25 cellular contexts compared by ENCODE assay signal in genomic region chr15:43153269-43153668, GRCh38. TPM values are rescaled to one million over a fixed set of nuclear protein-coding genes. Genes with fewer than 3 reads are reported as not detected.
A peak's percentile ranks its signal among the peaks of the same experiment; 100 is the strongest.
DNase-seq lines count a peak whose midpoint lies in the region; ATAC-seq and TF ChIP-seq lines count a peak whose summit lies in the region.
"Had no signal": no experiment of that assay in that cellular context is flagged by ENCODE, and none has a peak within 500 bp of the region (broad histone marks: within the 10 kb centered on the region; RNA-seq: fewer than 3 reads in every experiment).

No MANE protein-coding gene starts in this region.

- H2BK120ac ChIP-seq in mesendoderm (ENCODE audit: low read depth, low read length), result no peak overlapping the region

- H3K56ac ChIP-seq in mesendoderm (ENCODE audit: low read length), result no peak overlapping the region

- H3K4me1 ChIP-seq in MM.1S (ENCODE audit: low read length), result peaks cover 13% of the 10 kb centered on the region; the same call in 1 of the 2 replicates
- H3K4me1 ChIP-seq in Peyer's patch, result no peaks in the 10 kb centered on the region
- no peaks in the 10 kb centered on the region for H3K4me1 ChIP-seq in mesendoderm (ENCODE audit: control insufficient read depth, low read depth, low read length)

- no peak overlapping the region for H2AK5ac ChIP-seq in mesendoderm (ENCODE audit: low read length)

- ATAC-seq in activated naive CD8-positive, alpha-beta T cell treated with anti-CD3 and anti-CD28 coated beads, Interleukin-2, amount 10 ng/mL, durations not matched to agents 7 days and 5 days (ENCODE audit: low read depth), result no peak
- no peak for ATAC-seq in activated naive CD8-positive, alpha-beta T cell treated with anti-CD3 and anti-CD28 coated beads, Interleukin-2, amount 50 U/mL, for 24 hours
- ATAC-seq: A549, HepG2, K562 had no signal

- no peaks in the 10 kb centered on the region for H3K9me2 ChIP-seq in MM.1S (replicated peaks; ENCODE audit: insufficient read depth, low read length)

- H2BK15ac ChIP-seq in mesendoderm (replicated peaks; ENCODE audit: low read depth), result no peak overlapping the region

- TF ChIP-seq CTCF in MM.1S (IDR thresholded peaks at IDR 0.05; ENCODE audit: low read length) (no peak), osteocyte (IDR thresholded peaks at IDR 0.05) (no peak), Peyer's patch (IDR thresholded peaks at IDR 0.05) (no peak), endothelial cell (IDR thresholded peaks at IDR 0.05; ENCODE audit: unreplicated experiment) (no peak)

- H3K27me3 ChIP-seq in MM.1S (replicated peaks; ENCODE audit: insufficient read depth, low read length), result no peaks in the 10 kb centered on the region
- no peaks in the 10 kb centered on the region for H3K27me3 ChIP-seq in Peyer's patch
- no peaks in the 10 kb centered on the region for H3K27me3 ChIP-seq in mesendoderm (ENCODE audit: insufficient read depth, low read length, poor library complexity)

- 0 out of 2 replicates have a peak overlapping the region, but pooled peaks have one; percentile 15 for H3K4me2 ChIP-seq in MM.1S (ENCODE audit: low read depth, low read length)
- H3K4me2 ChIP-seq in mesendoderm (ENCODE audit: low read length), result no peak overlapping the region
- H3K4me2 ChIP-seq: A549 had no signal

- no peak overlapping the region for H3K4ac ChIP-seq in mesendoderm (ENCODE audit: low read depth, low read length)

- H3K4me1 Mint-ChIP-seq in activated naive CD8-positive, alpha-beta T cell treated with anti-CD3 and anti-CD28 coated beads, Interleukin-2, amount 10 ng/mL, durations not matched to agents 7 days and 5 days, result peaks cover 22% of the 10 kb centered on the region
- peaks cover 10% of the 10 kb centered on the region for H3K4me1 Mint-ChIP-seq in activated naive CD8-positive, alpha-beta T cell treated with anti-CD3 and anti-CD28 coated beads, Interleukin-2, amount 50 U/mL, for 24 hours
- peaks cover 18% of the 10 kb centered on the region for H3K4me1 Mint-ChIP-seq in activated T-helper 2 cell treated with anti-CD3 and anti-CD28 coated beads, Interferon-gamma antibody, Interleukin-2, Interleukin-4, amounts not matched to agents 10 μg/mL and 5 μg/mL and 100 μg/mL, durations not matched to agents 14 hours and 24 hours and 36 hours (ENCODE audit: low read depth)
- H3K4me1 Mint-ChIP-seq in osteocyte (ENCODE audit: unreplicated experiment) (peaks cover 7% of the 10 kb centered on the region), endothelial cell (ENCODE audit: unreplicated experiment) (no peaks in the 10 kb centered on the region)

- DNase-seq in activated naive CD8-positive, alpha-beta T cell treated with anti-CD3 and anti-CD28 coated beads, Interleukin-2, amount 10 ng/mL, durations not matched to agents 7 days and 5 days, result no peak
- no peak for DNase-seq in activated naive CD8-positive, alpha-beta T cell treated with anti-CD3 and anti-CD28 coated beads, Interleukin-2, amount 50 U/mL, for 24 hours
- DNase-seq in MM.1S, result peak; percentile 7
- DNase-seq in activated T-helper 2 cell treated with anti-CD3 and anti-CD28 coated beads, Interferon-gamma antibody, Interleukin-2, Interleukin-4, amounts not matched to agents 10 μg/mL and 5 μg/mL and 100 μg/mL, durations not matched to agents 14 hours and 24 hours and 36 hours (ENCODE audit: low spot score), result no peak
- no peak for DNase-seq in osteocyte (ENCODE audit: extremely low spot score, unreplicated experiment)
- DNase-seq in Peyer's patch, result no peak
- no peak for DNase-seq in mesendoderm
- DNase-seq in endothelial cell (ENCODE audit: low spot score), result no peak
- DNase-seq: AML-193; C1 segment of cervical spinal cord; CD4-positive, alpha-beta memory T cell; COR-L47; DMS53; GM23248; H9; Kasumi-1; NCI-H1105 treated with DMSO at 0.1 percent for 48 hours; NCI-H146; NCI-H1930; NCI-H526 treated with DMSO at 0.1 percent for 48 hours; SHP77 had no signal

- H3K79me1 ChIP-seq in mesendoderm (ENCODE audit: low read length), result no peaks in the 10 kb centered on the region

- H3K4me3 ChIP-seq in MM.1S (ENCODE audit: low read length) (no peak overlapping the region), Peyer's patch (no peak overlapping the region), mesendoderm (ENCODE audit: low read length) (no peak overlapping the region)
- H3K4me3 ChIP-seq: A549, GM23248, K562 had no signal

- no peaks in the 10 kb centered on the region for H3K9me3 ChIP-seq in MM.1S (replicated peaks; ENCODE audit: insufficient read depth, low read length)
- H3K9me3 ChIP-seq in Peyer's patch, result no peaks in the 10 kb centered on the region
- H3K9me3 ChIP-seq: A549 had no signal

- no peak overlapping the region for H3K18ac ChIP-seq in mesendoderm (ENCODE audit: low read length)

- no peaks in the 10 kb centered on the region for H3F3A ChIP-seq in MM.1S (ENCODE audit: insufficient read depth, low read length)

- POLR2A ChIA-PET in activated naive CD8-positive, alpha-beta T cell treated with anti-CD3 and anti-CD28 coated beads, Interleukin-2, amount 10 ng/mL, durations not matched to agents 7 days and 5 days (lab: Charles Lee), result no interaction called here

- H3K27ac Mint-ChIP-seq in activated naive CD8-positive, alpha-beta T cell treated with anti-CD3 and anti-CD28 coated beads, Interleukin-2, amount 10 ng/mL, durations not matched to agents 7 days and 5 days, result no peak overlapping the region
- no peak overlapping the region for H3K27ac Mint-ChIP-seq in activated naive CD8-positive, alpha-beta T cell treated with anti-CD3 and anti-CD28 coated beads, Interleukin-2, amount 50 U/mL, for 24 hours
- H3K27ac Mint-ChIP-seq in activated T-helper 2 cell treated with anti-CD3 and anti-CD28 coated beads, Interferon-gamma antibody, Interleukin-2, Interleukin-4, amounts not matched to agents 10 μg/mL and 5 μg/mL and 100 μg/mL, durations not matched to agents 14 hours and 24 hours and 36 hours, result peak overlapping the region; percentile 3
- H3K27ac Mint-ChIP-seq in osteocyte (ENCODE audit: unreplicated experiment) (peak overlapping the region; percentile 5), endothelial cell (ENCODE audit: unreplicated experiment) (no peak overlapping the region)
- H3K27ac Mint-ChIP-seq: CD4-positive, alpha-beta memory T cell; H9 had no signal

- H2AFZ ChIP-seq in MM.1S (ENCODE audit: low read length), result no peak overlapping the region
- H2AFZ ChIP-seq: GM23248 had no signal

- H3K36me3 ChIP-seq in MM.1S (replicated peaks; ENCODE audit: insufficient read depth, low read length), result 0 out of 2 replicates have a peak, but pooled peaks cover 4% of the 10 kb centered on the region
- H3K36me3 ChIP-seq in Peyer's patch, result peaks cover 0 to 80% (median 4%) of the 10 kb centered on the region in 3 donors
- H3K36me3 ChIP-seq in mesendoderm (ENCODE audit: control insufficient read depth, insufficient read depth, low read length), result no peaks in the 10 kb centered on the region

- H3K9me3 Mint-ChIP-seq in activated naive CD8-positive, alpha-beta T cell treated with anti-CD3 and anti-CD28 coated beads, Interleukin-2, amount 10 ng/mL, durations not matched to agents 7 days and 5 days, result no peaks in the 10 kb centered on the region
- no peaks in the 10 kb centered on the region for H3K9me3 Mint-ChIP-seq in activated naive CD8-positive, alpha-beta T cell treated with anti-CD3 and anti-CD28 coated beads, Interleukin-2, amount 50 U/mL, for 24 hours
- H3K9me3 Mint-ChIP-seq in activated T-helper 2 cell treated with anti-CD3 and anti-CD28 coated beads, Interferon-gamma antibody, Interleukin-2, Interleukin-4, amounts not matched to agents 10 μg/mL and 5 μg/mL and 100 μg/mL, durations not matched to agents 14 hours and 24 hours and 36 hours, result no peaks in the 10 kb centered on the region
- no peaks in the 10 kb centered on the region for H3K9me3 Mint-ChIP-seq in osteocyte (ENCODE audit: unreplicated experiment)
- H3K9me3 Mint-ChIP-seq in endothelial cell (ENCODE audit: unreplicated experiment), result no peaks in the 10 kb centered on the region
- H3K9me3 Mint-ChIP-seq: CD4-positive, alpha-beta memory T cell; H9 had no signal

- H4K8ac ChIP-seq in mesendoderm (ENCODE audit: low read depth, low read length), result no peak overlapping the region

- intact Hi-C loops in activated T-helper 2 cell treated with anti-CD3 and anti-CD28 coated beads, Interferon-gamma antibody, Interleukin-2, Interleukin-4, amounts not matched to agents 10 μg/mL and 5 μg/mL and 100 μg/mL, durations not matched to agents 14 hours and 24 hours and 36 hours (cut with micrococcal nuclease), result no loop called here

- H4K5ac ChIP-seq in mesendoderm (ENCODE audit: low read length), result no peak overlapping the region

- no peak overlapping the region for H3K9ac ChIP-seq in MM.1S (ENCODE audit: low read length)
- no peak overlapping the region for H3K9ac ChIP-seq in mesendoderm (ENCODE audit: low read length)
- H3K9ac ChIP-seq: GM23248 had no signal

- no peak overlapping the region for H3K27ac ChIP-seq in MM.1S (ENCODE audit: low read length)
- no peak overlapping the region for H3K27ac ChIP-seq in Peyer's patch
- no peak overlapping the region for H3K27ac ChIP-seq in mesendoderm (ENCODE audit: low read depth, low read length)
- H3K27ac ChIP-seq: A549, GM23248, RWPE1 had no signal

- H3K79me2 ChIP-seq in MM.1S (ENCODE audit: low read length), result 0 out of 2 replicates have a peak, but pooled peaks cover 5% of the 10 kb centered on the region
- no peaks in the 10 kb centered on the region for H3K79me2 ChIP-seq in mesendoderm (ENCODE audit: control insufficient read depth, insufficient read depth, low read length)

- no peaks in the 10 kb centered on the region for H3K27me3 Mint-ChIP-seq in activated naive CD8-positive, alpha-beta T cell treated with anti-CD3 and anti-CD28 coated beads, Interleukin-2, amount 10 ng/mL, durations not matched to agents 7 days and 5 days
- H3K27me3 Mint-ChIP-seq in activated naive CD8-positive, alpha-beta T cell treated with anti-CD3 and anti-CD28 coated beads, Interleukin-2, amount 50 U/mL, for 24 hours, result no peaks in the 10 kb centered on the region
- no peaks in the 10 kb centered on the region for H3K27me3 Mint-ChIP-seq in activated T-helper 2 cell treated with anti-CD3 and anti-CD28 coated beads, Interferon-gamma antibody, Interleukin-2, Interleukin-4, amounts not matched to agents 10 μg/mL and 5 μg/mL and 100 μg/mL, durations not matched to agents 14 hours and 24 hours and 36 hours (ENCODE audit: low read depth)
- H3K27me3 Mint-ChIP-seq in osteocyte (ENCODE audit: unreplicated experiment) (no peaks in the 10 kb centered on the region), endothelial cell (ENCODE audit: unreplicated experiment) (no peaks in the 10 kb centered on the region)
- H3K27me3 Mint-ChIP-seq: CD4-positive, alpha-beta memory T cell had no signal

- no peak for TF ChIP-seq POLR2A in Peyer's patch (IDR thresholded peaks at IDR 0.05)

- no peaks in the 10 kb centered on the region for H4K20me1 ChIP-seq in MM.1S (ENCODE audit: insufficient read depth, low read length)

- no peak overlapping the region for H2BK5ac ChIP-seq in mesendoderm (ENCODE audit: low read length)

- H3K36me3 Mint-ChIP-seq in activated naive CD8-positive, alpha-beta T cell treated with anti-CD3 and anti-CD28 coated beads, Interleukin-2, amount 10 ng/mL, durations not matched to agents 7 days and 5 days, result peaks cover 43% of the 10 kb centered on the region
- peaks cover 46% of the 10 kb centered on the region for H3K36me3 Mint-ChIP-seq in activated naive CD8-positive, alpha-beta T cell treated with anti-CD3 and anti-CD28 coated beads, Interleukin-2, amount 50 U/mL, for 24 hours (ENCODE audit: low read depth)
- H3K36me3 Mint-ChIP-seq in activated T-helper 2 cell treated with anti-CD3 and anti-CD28 coated beads, Interferon-gamma antibody, Interleukin-2, Interleukin-4, amounts not matched to agents 10 μg/mL and 5 μg/mL and 100 μg/mL, durations not matched to agents 14 hours and 24 hours and 36 hours (ENCODE audit: low read depth), result peaks cover 63% of the 10 kb centered on the region
- peaks cover 41% of the 10 kb centered on the region for H3K36me3 Mint-ChIP-seq in osteocyte (ENCODE audit: unreplicated experiment)
- peaks cover 3% of the 10 kb centered on the region for H3K36me3 Mint-ChIP-seq in endothelial cell (ENCODE audit: low read depth, unreplicated experiment)

- peak overlapping the region; percentile 73 for H3K4me3 Mint-ChIP-seq in activated naive CD8-positive, alpha-beta T cell treated with anti-CD3 and anti-CD28 coated beads, Interleukin-2, amount 10 ng/mL, durations not matched to agents 7 days and 5 days
- no peak overlapping the region for H3K4me3 Mint-ChIP-seq in activated naive CD8-positive, alpha-beta T cell treated with anti-CD3 and anti-CD28 coated beads, Interleukin-2, amount 50 U/mL, for 24 hours
- H3K4me3 Mint-ChIP-seq in activated T-helper 2 cell treated with anti-CD3 and anti-CD28 coated beads, Interferon-gamma antibody, Interleukin-2, Interleukin-4, amounts not matched to agents 10 μg/mL and 5 μg/mL and 100 μg/mL, durations not matched to agents 14 hours and 24 hours and 36 hours (ENCODE audit: low read depth), result peak overlapping the region; percentile 1
- H3K4me3 Mint-ChIP-seq in osteocyte (ENCODE audit: unreplicated experiment), result no peak overlapping the region
- no peak overlapping the region for H3K4me3 Mint-ChIP-seq in endothelial cell (ENCODE audit: unreplicated experiment)
- H3K4me3 Mint-ChIP-seq: CD4-positive, alpha-beta memory T cell; H9 had no signal

- H3K23ac ChIP-seq in mesendoderm (ENCODE audit: low read length), result no peak overlapping the region

RNA-seq across cellular contexts. Expression of gene TMEM62, which starts 19.9 kb away (rescaled TPM):
- 10 to 100 TPM; 23.3 to 28.1 TPM for total RNA-seq in activated naive CD8-positive, alpha-beta T cell treated with anti-CD3 and anti-CD28 coated beads, Interleukin-2, amount 10 ng/mL, durations not matched to agents 7 days and 5 days
- 16.1 and 19.7 TPM in 2 replicates for total RNA-seq in activated T-helper 2 cell treated with anti-CD3 and anti-CD28 coated beads, Interferon-gamma antibody, Interleukin-2, Interleukin-4, amounts not matched to agents 10 μg/mL and 5 μg/mL and 100 μg/mL, durations not matched to agents 14 hours and 24 hours and 36 hours
- total RNA-seq in osteocyte (11.7 and 15.2 TPM in 2 replicates), Peyer's patch (10 to 100 TPM; 43.3 to 87.5 (median 57.0) TPM), endothelial cell (ENCODE audit: unreplicated experiment) (5.1 TPM)
- 2.0 TPM for polyA plus RNA-seq in mesendoderm (2013, experiment 1 of 2)
- polyA plus RNA-seq in mesendoderm (2013, experiment 2 of 2), result 2.4 TPM

RNA-seq across cellular contexts. Expression of gene CCNDBP1, which starts 31.9 kb away (rescaled TPM):
- 10 to 100 TPM; 80.4 to 86.5 TPM for total RNA-seq in activated naive CD8-positive, alpha-beta T cell treated with anti-CD3 and anti-CD28 coated beads, Interleukin-2, amount 10 ng/mL, durations not matched to agents 7 days and 5 days
- total RNA-seq in activated T-helper 2 cell treated with anti-CD3 and anti-CD28 coated beads, Interferon-gamma antibody, Interleukin-2, Interleukin-4, amounts not matched to agents 10 μg/mL and 5 μg/mL and 100 μg/mL, durations not matched to agents 14 hours and 24 hours and 36 hours, result 62.9 and 68.1 TPM in 2 replicates
- total RNA-seq in osteocyte, result 39.4 and 39.6 TPM in 2 replicates
- total RNA-seq in Peyer's patch, result 10 to 100 TPM; 73.0 to 95.1 (median 83.5) TPM
- polyA plus RNA-seq in mesendoderm (2013, experiment 1 of 2), result 22.3 TPM
- polyA plus RNA-seq in mesendoderm (2013, experiment 2 of 2), result 22.7 TPM
- 31.1 TPM for total RNA-seq in endothelial cell (ENCODE audit: unreplicated experiment)

RNA-seq across cellular contexts. Expression of gene UBR1, which starts 47.4 kb away (rescaled TPM):
- 10 to 100 TPM; 39.4 to 43.1 TPM for total RNA-seq in activated naive CD8-positive, alpha-beta T cell treated with anti-CD3 and anti-CD28 coated beads, Interleukin-2, amount 10 ng/mL, durations not matched to agents 7 days and 5 days
- 36.0 and 36.7 TPM in 2 replicates for total RNA-seq in activated T-helper 2 cell treated with anti-CD3 and anti-CD28 coated beads, Interferon-gamma antibody, Interleukin-2, Interleukin-4, amounts not matched to agents 10 μg/mL and 5 μg/mL and 100 μg/mL, durations not matched to agents 14 hours and 24 hours and 36 hours
- total RNA-seq in osteocyte (31.4 and 34.1 TPM in 2 replicates), Peyer's patch (10 to 100 TPM; 23.8 to 56.9 (median 34.0) TPM), endothelial cell (ENCODE audit: unreplicated experiment) (20.8 TPM)
- polyA plus RNA-seq in mesendoderm (2013, experiment 1 of 2), result 7.3 TPM
- 6.9 TPM for polyA plus RNA-seq in mesendoderm (2013, experiment 2 of 2)

Comparison
In these comparisons a context has a peak if more than half of its experiments do, and no peak if none do; other contexts are left out.
1. H3K4me3 Mint-ChIP-seq: peak in activated naive CD8-positive, alpha-beta T cell treated with anti-CD3 and anti-CD28 coated beads, Interleukin-2, amount 10 ng/mL, durations not matched to agents 7 days and 5 days (single experiment) and activated T-helper 2 cell treated with anti-CD3 and anti-CD28 coated beads, Interferon-gamma antibody, Interleukin-2, Interleukin-4, amounts not matched to agents 10 μg/mL and 5 μg/mL and 100 μg/mL, durations not matched to agents 14 hours and 24 hours and 36 hours (single experiment); none in activated naive CD8-positive, alpha-beta T cell treated with anti-CD3 and anti-CD28 coated beads, Interleukin-2, amount 50 U/mL, for 24 hours (single experiment), osteocyte (single experiment) and endothelial cell (single experiment).
2. H3K27ac Mint-ChIP-seq: peak in activated T-helper 2 cell treated with anti-CD3 and anti-CD28 coated beads, Interferon-gamma antibody, Interleukin-2, Interleukin-4, amounts not matched to agents 10 μg/mL and 5 μg/mL and 100 μg/mL, durations not matched to agents 14 hours and 24 hours and 36 hours (single experiment) and osteocyte (single experiment); none in activated naive CD8-positive, alpha-beta T cell treated with anti-CD3 and anti-CD28 coated beads, Interleukin-2, amount 10 ng/mL, durations not matched to agents 7 days and 5 days (single experiment), activated naive CD8-positive, alpha-beta T cell treated with anti-CD3 and anti-CD28 coated beads, Interleukin-2, amount 50 U/mL, for 24 hours (single experiment) and endothelial cell (single experiment).